Comparison of ENCODE assay signal across 16 cellular contexts in the genomic region with DNA sequence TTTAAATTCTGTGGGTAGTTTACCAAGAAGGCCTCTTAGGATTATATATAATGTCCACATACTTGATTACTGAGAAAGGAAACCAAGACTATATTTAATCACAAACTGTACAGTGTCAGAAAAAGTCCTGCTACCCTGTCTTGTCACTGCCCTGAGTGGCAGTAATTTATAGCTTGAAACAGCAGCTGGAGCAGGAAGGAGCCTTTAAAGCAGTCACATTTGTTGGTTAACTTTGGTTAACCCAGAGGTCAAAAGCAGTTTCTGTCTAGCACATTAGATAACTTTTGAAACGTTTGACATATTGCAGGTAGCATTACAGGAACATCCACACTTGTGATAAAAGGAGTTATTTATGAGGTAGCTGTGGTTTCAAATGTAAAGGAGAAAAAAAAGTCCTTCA.
A peak's percentile ranks its signal among the peaks of the same experiment; 100 is the strongest.
DNase-seq lines count a peak whose midpoint lies in the region; ATAC-seq and TF ChIP-seq lines count a peak whose summit lies in the region.
"Had no signal": no experiment of that assay in that cellular context is flagged by ENCODE, and none has a peak within 500 bp of the region (broad histone marks: within the 10 kb centered on the region; RNA-seq: fewer than 3 reads in every experiment).

No MANE protein-coding gene starts in this region.

- POLR2A ChIA-PET in naive thymus-derived CD4-positive, alpha-beta T cell (lab: Charles Lee), result interaction anchor here (0.7 kb wide), 1 partner anchor 14 kb away, joined by 6 read pairs; no protein-coding TSS in a partner anchor

- H3K4me3 ChIP-seq in fibroblast of villous mesenchyme (ENCODE audit: low read depth, low read length) (no peak overlapping the region), smooth muscle cell (no peak overlapping the region), BE2C (ENCODE audit: low read depth, low read length) (no peak overlapping the region)
- no peak overlapping the region for H3K4me3 ChIP-seq in naive thymus-derived CD4-positive, alpha-beta T cell (ENCODE audit: low read length)
- H3K4me3 ChIP-seq: BLaER1 treated with 17β-estradiol and CSF1 and Interleukin-3, amounts not matched to agents 10 nM and 100 nM; esophagus muscularis mucosa; transverse colon had no signal

- H3K4me1 Mint-ChIP-seq in activated naive CD4-positive, alpha-beta T cell treated with anti-CD3 and anti-CD28 coated beads, Interleukin-2, amount 10 ng/mL, durations not matched to agents 7 days and 5 days, result no peaks in the 10 kb centered on the region
- H3K4me1 Mint-ChIP-seq in naive thymus-derived CD4-positive, alpha-beta T cell, result no peaks in the 10 kb centered on the region
- H3K4me1 Mint-ChIP-seq: activated T-helper 17 cell treated with anti-CD3 and anti-CD28 coated beads, Interleukin-2, amount 50 U/mL, for 72 hours; natural killer cell had no signal

- H3K4me3 Mint-ChIP-seq in activated naive CD4-positive, alpha-beta T cell treated with anti-CD3 and anti-CD28 coated beads, Interleukin-2, amount 10 ng/mL, durations not matched to agents 7 days and 5 days, result no peak overlapping the region
- H3K4me3 Mint-ChIP-seq in naive thymus-derived CD4-positive, alpha-beta T cell, result no peak overlapping the region
- H3K4me3 Mint-ChIP-seq: activated T-helper 17 cell treated with anti-CD3 and anti-CD28 coated beads, Interleukin-2, amount 50 U/mL, for 72 hours; natural killer cell had no signal

- no peaks in the 10 kb centered on the region for H3K4me1 ChIP-seq in smooth muscle cell (ENCODE audit: low read depth)
- no peaks in the 10 kb centered on the region for H3K4me1 ChIP-seq in naive thymus-derived CD4-positive, alpha-beta T cell (ENCODE audit: control insufficient read depth in 2 of 2, insufficient read depth in 2 of 2, low read length in 2 of 2)
- H3K4me1 ChIP-seq in BE2C, result no peaks in the 10 kb centered on the region
- H3K4me1 ChIP-seq: esophagus muscularis mucosa had no signal

- H3K27ac ChIP-seq in smooth muscle cell (ENCODE audit: low read depth), result no peak overlapping the region
- no peak overlapping the region for H3K27ac ChIP-seq in naive thymus-derived CD4-positive, alpha-beta T cell (ENCODE audit: low read depth, low read length)
- H3K27ac ChIP-seq: BLaER1 treated with 17β-estradiol and CSF1 and Interleukin-3, amounts not matched to agents 10 nM and 100 nM; esophagus muscularis mucosa; transverse colon had no signal

- H3K9me3 ChIP-seq in smooth muscle cell (replicated peaks; ENCODE audit: low read depth) (no peaks in the 10 kb centered on the region), BE2C (no peaks in the 10 kb centered on the region)
- H3K9me3 ChIP-seq in naive thymus-derived CD4-positive, alpha-beta T cell (ENCODE audit: control insufficient read depth in 2 of 3, low read length in 3 of 3), result no peaks in the 10 kb centered on the region
- H3K9me3 ChIP-seq: BLaER1 treated with 17β-estradiol and CSF1 and Interleukin-3, amounts not matched to agents 10 nM and 100 nM; esophagus muscularis mucosa; transverse colon had no signal

- H3K79me2 ChIP-seq in smooth muscle cell (ENCODE audit: low read depth), result no peaks in the 10 kb centered on the region

- H4K20me1 ChIP-seq in smooth muscle cell (ENCODE audit: low read depth), result no peaks in the 10 kb centered on the region
- H4K20me1 ChIP-seq: BLaER1 treated with 17β-estradiol and CSF1 and Interleukin-3, amounts not matched to agents 10 nM and 100 nM had no signal

- TF ChIP-seq CTCF in fibroblast of villous mesenchyme (IDR thresholded peaks at IDR 0.05; ENCODE audit: insufficient read depth, low read depth, low read length), result no peak
- no peak for TF ChIP-seq CTCF in smooth muscle cell (IDR thresholded peaks at IDR 0.05; ENCODE audit: borderline replicate concordance, insufficient read depth, poor library complexity, severe bottlenecking)
- no peak for TF ChIP-seq CTCF in BE2C (IDR thresholded peaks at IDR 0.05; ENCODE audit: low read depth, low read length)

- CTCF ChIA-PET in activated naive CD4-positive, alpha-beta T cell treated with anti-CD3 and anti-CD28 coated beads, Interleukin-2, amount 10 ng/mL, durations not matched to agents 7 days and 5 days (lab: Charles Lee), result interaction anchor here (1.0 to 1.5 kb wide), 2 partner anchors 14 to 201 kb away, joined by 5 to 6 read pairs; no protein-coding TSS in a partner anchor
- CTCF ChIA-PET in naive thymus-derived CD4-positive, alpha-beta T cell (lab: Charles Lee), result interaction anchor here (0.6 to 1.5 kb wide), 2 partner anchors 20 to 201 kb away, joined by 3 to 9 read pairs; no protein-coding TSS in a partner anchor

- no peak overlapping the region for H3K27ac Mint-ChIP-seq in activated naive CD4-positive, alpha-beta T cell treated with anti-CD3 and anti-CD28 coated beads, Interleukin-2, amount 10 ng/mL, durations not matched to agents 7 days and 5 days
- no peak overlapping the region for H3K27ac Mint-ChIP-seq in naive thymus-derived CD4-positive, alpha-beta T cell
- H3K27ac Mint-ChIP-seq: activated T-helper 17 cell treated with anti-CD3 and anti-CD28 coated beads, Interleukin-2, amount 50 U/mL, for 72 hours; natural killer cell had no signal

- no peak overlapping the region for H3K4me2 ChIP-seq in smooth muscle cell

- 26% methylated on average over 1 of the region's 1 CpG for WGBS in smooth muscle cell (ENCODE audit: low lambda C conversion rate)

- no peaks in the 10 kb centered on the region for H3K36me3 ChIP-seq in smooth muscle cell (ENCODE audit: low read depth)
- H3K36me3 ChIP-seq in naive thymus-derived CD4-positive, alpha-beta T cell (ENCODE audit: control insufficient read depth in 2 of 3, insufficient read depth in 3 of 3, low read length in 3 of 3), result no peaks in the 10 kb centered on the region
- H3K36me3 ChIP-seq in BE2C, result no peaks in the 10 kb centered on the region
- H3K36me3 ChIP-seq: BLaER1 treated with 17β-estradiol and CSF1 and Interleukin-3, amounts not matched to agents 10 nM and 100 nM; esophagus muscularis mucosa; transverse colon had no signal

- H3K27me3 ChIP-seq in smooth muscle cell (ENCODE audit: low read depth), result no peaks in the 10 kb centered on the region
- H3K27me3 ChIP-seq in naive thymus-derived CD4-positive, alpha-beta T cell (ENCODE audit: control insufficient read depth in 2 of 2, insufficient read depth in 2 of 2, low read length in 2 of 2), result no peaks in the 10 kb centered on the region
- no peaks in the 10 kb centered on the region for H3K27me3 ChIP-seq in BE2C
- H3K27me3 ChIP-seq: BLaER1 treated with 17β-estradiol and CSF1 and Interleukin-3, amounts not matched to agents 10 nM and 100 nM; esophagus muscularis mucosa; transverse colon had no signal

- H3F3A ChIP-seq in smooth muscle cell (ENCODE audit: low read depth), result no peaks in the 10 kb centered on the region

- H3K9ac ChIP-seq in smooth muscle cell (ENCODE audit: low read depth), result no peak overlapping the region
- H3K9ac ChIP-seq: BLaER1 treated with 17β-estradiol and CSF1 and Interleukin-3, amounts not matched to agents 10 nM and 100 nM had no signal

- ATAC-seq in GM18867 (IDR thresholded peaks at IDR 0.05; ENCODE audit: unreplicated experiment) (peak; percentile 63), GM21576 (IDR thresholded peaks at IDR 0.05; ENCODE audit: unreplicated experiment) (peak; percentile 65), HG03378 (IDR thresholded peaks at IDR 0.05; ENCODE audit: unreplicated experiment) (peak; percentile 89)
- no peak for ATAC-seq in naive thymus-derived CD4-positive, alpha-beta T cell
- ATAC-seq: activated T-helper 17 cell treated with anti-CD3 and anti-CD28 coated beads, Interleukin-2, amount 50 U/mL, for 72 hours had no signal

- peaks cover 6% of the 10 kb centered on the region for H3K27me3 Mint-ChIP-seq in activated naive CD4-positive, alpha-beta T cell treated with anti-CD3 and anti-CD28 coated beads, Interleukin-2, amount 10 ng/mL, durations not matched to agents 7 days and 5 days
- peaks cover 0 to 9% (median 5%) of the 10 kb centered on the region in 5 donors for H3K27me3 Mint-ChIP-seq in naive thymus-derived CD4-positive, alpha-beta T cell

- peak; percentile 60 for DNase-seq in fibroblast of villous mesenchyme (ENCODE audit: low read depth)
- DNase-seq in smooth muscle cell (lab: John Stamatoyannopoulos, UW; ENCODE audit: unreplicated experiment), result no peak
- no peak for DNase-seq in activated naive CD4-positive, alpha-beta T cell treated with anti-CD3 and anti-CD28 coated beads, Interleukin-2, amount 10 ng/mL, durations not matched to agents 7 days and 5 days
- no peak for DNase-seq in naive thymus-derived CD4-positive, alpha-beta T cell
- no peak for DNase-seq in BE2C
- DNase-seq: central memory CD4-positive, alpha-beta T cell; natural killer cell; NCI-H2171; SIG-M5; transverse colon had no signal

- intact Hi-C loops in naive thymus-derived CD4-positive, alpha-beta T cell (cut with micrococcal nuclease), result loop anchor here in 1 of 2 donors (1.0 kb wide), 2 partner anchors 202 to 311 kb away; no protein-coding TSS in a partner anchor

- no peaks in the 10 kb centered on the region for H3K36me3 Mint-ChIP-seq in activated naive CD4-positive, alpha-beta T cell treated with anti-CD3 and anti-CD28 coated beads, Interleukin-2, amount 10 ng/mL, durations not matched to agents 7 days and 5 days
- H3K36me3 Mint-ChIP-seq in naive thymus-derived CD4-positive, alpha-beta T cell, result no peaks in the 10 kb centered on the region
- H3K36me3 Mint-ChIP-seq: natural killer cell had no signal

- no peaks in the 10 kb centered on the region for H3K9me3 Mint-ChIP-seq in activated naive CD4-positive, alpha-beta T cell treated with anti-CD3 and anti-CD28 coated beads, Interleukin-2, amount 10 ng/mL, durations not matched to agents 7 days and 5 days
- no peaks in the 10 kb centered on the region for H3K9me3 Mint-ChIP-seq in naive thymus-derived CD4-positive, alpha-beta T cell
- H3K9me3 Mint-ChIP-seq: activated T-helper 17 cell treated with anti-CD3 and anti-CD28 coated beads, Interleukin-2, amount 50 U/mL, for 72 hours; natural killer cell had no signal

- no peak overlapping the region for H2AFZ ChIP-seq in smooth muscle cell (ENCODE audit: low read depth)
